Comparison of ENCODE assay signal across 1 cellular context in the genomic region with DNA sequence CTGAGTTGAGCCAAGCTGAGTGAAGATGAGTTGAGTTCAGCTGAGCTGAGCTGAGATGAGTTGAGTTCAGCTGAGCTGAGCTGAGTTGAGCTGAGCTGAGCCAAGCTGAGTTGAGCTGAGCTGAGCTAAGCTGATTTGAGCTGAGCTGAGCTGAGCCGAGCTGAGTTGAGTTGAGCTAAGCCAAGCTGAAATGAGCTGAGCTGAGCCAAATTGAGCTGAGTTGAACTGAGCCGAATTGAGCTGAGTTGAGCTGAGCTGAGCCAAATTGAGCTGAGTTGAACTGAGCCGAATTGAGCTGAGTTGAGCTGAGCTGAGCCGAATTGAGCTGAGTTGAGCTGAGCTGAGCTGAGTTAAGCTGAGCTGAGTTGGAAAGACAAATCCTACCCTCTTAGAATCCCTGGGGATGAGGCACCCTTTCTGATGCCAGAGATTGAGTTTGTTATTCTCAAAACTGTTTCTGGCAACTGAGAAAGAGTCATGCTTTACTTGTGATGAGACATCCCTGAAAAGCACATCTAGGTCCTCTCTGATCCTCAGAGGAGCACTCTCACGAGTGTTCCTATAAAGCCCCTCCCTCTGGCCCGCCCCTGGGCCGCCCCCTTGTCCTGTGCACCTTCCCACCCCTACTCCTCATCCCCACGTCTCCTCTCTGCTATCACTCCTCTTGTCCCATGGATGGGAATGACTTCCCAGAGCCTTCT.
TF ChIP-seq lines count a peak whose summit lies in the region.

No MANE protein-coding gene starts in this region.

TF ChIP-seq in SK-N-SH, 30 proteins besides CTCF, POLR2A, EP300 and RAD21 (continued from another document):
- no peak for TF ChIP-seq REST (IDR thresholded peaks at IDR 0.05; ENCODE audit: low read depth, low read length)
- no peak for TF ChIP-seq IRF3 (IDR thresholded peaks at IDR 0.05; ENCODE audit: low read depth, low read length)
